36 cellular contexts compared by ENCODE assay signal in genomic region chr13:110773480-110773879, GRCh38.
"Had no signal": no experiment of that assay in that cellular context is flagged by ENCODE, and none has a peak within 500 bp of the region (broad histone marks: within the 10 kb centered on the region; RNA-seq: fewer than 3 reads in every experiment).

No MANE protein-coding gene starts in this region.

- H3K27ac Mint-ChIP-seq: activated B cell treated with CpG ODN at 0.5 μM for 24 hours; activated CD4-positive, alpha-beta memory T cell treated with anti-CD3 and anti-CD28 coated beads for 36 hours; activated CD4-positive, alpha-beta T cell treated with anti-CD3 and anti-CD28 coated beads, Interleukin-2, amount 10 ng/mL, durations not matched to agents 24 days and 14 days; activated CD8-positive, alpha-beta T cell treated with anti-CD3 and anti-CD28 coated beads for 36 hours; activated naive CD4-positive, alpha-beta T cell treated with anti-CD3 and anti-CD28 coated beads for 36 hours; activated naive CD4-positive, alpha-beta T cell treated with anti-CD3 and anti-CD28 coated beads, Interleukin-2, amount 50 U/mL, for 72 hours; activated naive CD8-positive, alpha-beta T cell treated with anti-CD3 and anti-CD28 coated beads for 36 hours; activated T-cell treated with anti-CD3 and anti-CD28 coated beads, Interleukin-2, amount 50 U/mL, for 72 hours; activated T-helper 1 cell treated with anti-CD3 and anti-CD28 coated beads, Interleukin-12 subunit alpha, Interleukin-12 subunit beta, Interleukin-2, Interleukin-4 antibody, amounts not matched to agents 30 ng/mL and 10 ng/mL and 1 ng/mL, durations not matched to agents 14 hours and 24 hours and 36 hours; activated T-helper 17 cell treated with anti-CD3 and anti-CD28 coated beads, Interleukin-2, amount 50 U/mL, for 72 hours; T-helper 1 cell treated with Interleukin-12 subunit alpha and Interleukin-12 subunit beta and Interleukin-4 antibody, amounts not matched to agents 30 μg/mL and 1 μg/mL, for 36 hours; T-helper 2 cell treated with Interferon-gamma antibody and Interleukin-4, amounts not matched to agents 5 μg/mL and 100 μg/mL, for 36 hours had no signal

- H3K4me3 ChIP-seq: adrenal gland, body of pancreas, breast epithelium had no signal

- DNase-seq: activated B cell treated with CpG ODN at 0.5 μM for 24 hours; activated CD4-positive, alpha-beta memory T cell treated with anti-CD3 and anti-CD28 coated beads for 36 hours; activated CD4-positive, alpha-beta T cell treated with anti-CD3 and anti-CD28 coated beads for 4 hours; activated CD4-positive, alpha-beta T cell treated with anti-CD3 and anti-CD28 coated beads, Interleukin-2, amount 10 ng/mL, durations not matched to agents 24 days and 14 days; activated CD4-positive, alpha-beta T cell treated with anti-CD3 and anti-CD28 coated beads, Interleukin-2, amount 50 U/mL, for 1 hour; activated CD4-positive, alpha-beta T cell treated with anti-CD3 and anti-CD28 coated beads, Interleukin-2, amount 50 U/mL, for 4 hours; activated CD4-positive, CD25-positive, alpha-beta regulatory T cell treated with anti-CD3 and anti-CD28 coated beads, Interleukin-2, amount 50 U/mL, for 72 hours; activated CD8-positive, alpha-beta memory T cell treated with anti-CD3 and anti-CD28 coated beads, Interleukin-2, amount 50 U/mL, for 4 hours; activated CD8-positive, alpha-beta T cell treated with anti-CD3 and anti-CD28 coated beads for 36 hours; activated effector memory CD4-positive, alpha-beta T cell treated with anti-CD3 and anti-CD28 coated beads, Interleukin-2, amount 50 U/mL, for 16 hours; activated gamma-delta T cell treated with Interleukin-2 at 50 U/mL for 16 hours; activated naive CD4-positive, alpha-beta T cell; activated naive CD4-positive, alpha-beta T cell treated with anti-CD3 and anti-CD28 coated beads for 36 hours; activated naive CD4-positive, alpha-beta T cell treated with anti-CD3 and anti-CD28 coated beads, Interleukin-2, amount 50 U/mL, for 16 hours; activated naive CD8-positive, alpha-beta T cell treated with anti-CD3 and anti-CD28 coated beads for 36 hours; activated T-cell treated with anti-CD3 and anti-CD28 coated beads for 4 hours; activated T-cell treated with anti-CD3 and anti-CD28 coated beads, Interleukin-2, amount 50 U/mL, for 1 hour; activated T-cell treated with anti-CD3 and anti-CD28 coated beads, Interleukin-2, amount 50 U/mL, for 4 hours; activated T-cell treated with anti-CD3 and anti-CD28 coated beads, Interleukin-2, amount 50 U/mL, for 72 hours; adrenal gland; amniotic stem cell; aorta; body of pancreas; brain microvascular endothelial cell; central memory CD4-positive, alpha-beta T cell; SW 1271; T-helper 1 cell; T-helper 2 cell; T-helper 9 cell had no signal

- H3K4me3 Mint-ChIP-seq: activated B cell treated with CpG ODN at 0.5 μM for 24 hours; activated CD4-positive, alpha-beta memory T cell treated with anti-CD3 and anti-CD28 coated beads for 36 hours; activated CD4-positive, alpha-beta T cell treated with anti-CD3 and anti-CD28 coated beads, Interleukin-2, amount 10 ng/mL, durations not matched to agents 24 days and 14 days; activated CD8-positive, alpha-beta T cell treated with anti-CD3 and anti-CD28 coated beads for 36 hours; activated naive CD4-positive, alpha-beta T cell treated with anti-CD3 and anti-CD28 coated beads for 36 hours; activated naive CD8-positive, alpha-beta T cell treated with anti-CD3 and anti-CD28 coated beads for 36 hours; activated T-cell treated with anti-CD3 and anti-CD28 coated beads, Interleukin-2, amount 50 U/mL, for 4 hours; activated T-cell treated with anti-CD3 and anti-CD28 coated beads, Interleukin-2, amount 50 U/mL, for 72 hours; activated T-helper 1 cell treated with anti-CD3 and anti-CD28 coated beads, Interleukin-12 subunit alpha, Interleukin-12 subunit beta, Interleukin-2, Interleukin-4 antibody, amounts not matched to agents 30 ng/mL and 10 ng/mL and 1 ng/mL, durations not matched to agents 14 hours and 24 hours and 36 hours; activated T-helper 17 cell treated with anti-CD3 and anti-CD28 coated beads, Interleukin-2, amount 50 U/mL, for 72 hours; T-helper 1 cell treated with Interleukin-12 subunit alpha and Interleukin-12 subunit beta and Interleukin-4 antibody, amounts not matched to agents 30 μg/mL and 1 μg/mL, for 36 hours; T-helper 2 cell treated with Interferon-gamma antibody and Interleukin-4, amounts not matched to agents 5 μg/mL and 100 μg/mL, for 36 hours had no signal

- H3K4me1 ChIP-seq: adrenal gland, body of pancreas, breast epithelium had no signal

- H3K4me1 Mint-ChIP-seq: activated T-helper 17 cell treated with anti-CD3 and anti-CD28 coated beads, Interleukin-2, amount 50 U/mL, for 72 hours had no signal

- ATAC-seq: activated CD8-positive, alpha-beta T cell treated with anti-CD3 and anti-CD28 coated beads for 36 hours; activated naive CD4-positive, alpha-beta T cell treated with anti-CD3 and anti-CD28 coated beads, Interleukin-2, amount 50 U/mL, for 72 hours; activated T-cell treated with anti-CD3 and anti-CD28 coated beads, Interleukin-2, amount 50 U/mL, for 4 hours; activated T-cell treated with anti-CD3 and anti-CD28 coated beads, Interleukin-2, amount 50 U/mL, for 72 hours; activated T-helper 17 cell treated with anti-CD3 and anti-CD28 coated beads, Interleukin-2, amount 50 U/mL, for 72 hours; body of pancreas had no signal

- H3K36me3 Mint-ChIP-seq: activated CD4-positive, alpha-beta memory T cell treated with anti-CD3 and anti-CD28 coated beads for 36 hours; activated naive CD4-positive, alpha-beta T cell treated with anti-CD3 and anti-CD28 coated beads, Interleukin-2, amount 50 U/mL, for 72 hours; activated naive CD8-positive, alpha-beta T cell treated with anti-CD3 and anti-CD28 coated beads for 36 hours had no signal

- H3K9me3 Mint-ChIP-seq: activated B cell treated with CpG ODN at 0.5 μM for 24 hours; activated CD4-positive, alpha-beta memory T cell treated with anti-CD3 and anti-CD28 coated beads for 36 hours; activated CD4-positive, alpha-beta T cell treated with anti-CD3 and anti-CD28 coated beads, Interleukin-2, amount 10 ng/mL, durations not matched to agents 24 days and 14 days; activated CD8-positive, alpha-beta T cell treated with anti-CD3 and anti-CD28 coated beads for 36 hours; activated naive CD4-positive, alpha-beta T cell treated with anti-CD3 and anti-CD28 coated beads for 36 hours; activated naive CD4-positive, alpha-beta T cell treated with anti-CD3 and anti-CD28 coated beads, Interleukin-2, amount 50 U/mL, for 72 hours; activated naive CD8-positive, alpha-beta T cell treated with anti-CD3 and anti-CD28 coated beads for 36 hours; activated T-cell treated with anti-CD3 and anti-CD28 coated beads, Interleukin-2, amount 50 U/mL, for 4 hours; activated T-cell treated with anti-CD3 and anti-CD28 coated beads, Interleukin-2, amount 50 U/mL, for 72 hours; activated T-helper 1 cell treated with anti-CD3 and anti-CD28 coated beads, Interleukin-12 subunit alpha, Interleukin-12 subunit beta, Interleukin-2, Interleukin-4 antibody, amounts not matched to agents 30 ng/mL and 10 ng/mL and 1 ng/mL, durations not matched to agents 14 hours and 24 hours and 36 hours; activated T-helper 17 cell treated with anti-CD3 and anti-CD28 coated beads, Interleukin-2, amount 50 U/mL, for 72 hours; T-helper 1 cell treated with Interleukin-12 subunit alpha and Interleukin-12 subunit beta and Interleukin-4 antibody, amounts not matched to agents 30 μg/mL and 1 μg/mL, for 36 hours; T-helper 2 cell treated with Interferon-gamma antibody and Interleukin-4, amounts not matched to agents 5 μg/mL and 100 μg/mL, for 36 hours had no signal

- H3K27ac ChIP-seq: adrenal gland, body of pancreas, brain microvascular endothelial cell, breast epithelium, VCaP had no signal

- H3K9me3 ChIP-seq: adrenal gland, body of pancreas, breast epithelium had no signal

- H3K27me3 ChIP-seq: adrenal gland, body of pancreas, brain microvascular endothelial cell, breast epithelium had no signal
